Comparison of ENCODE assay signal across 26 cellular contexts in the genomic region with DNA sequence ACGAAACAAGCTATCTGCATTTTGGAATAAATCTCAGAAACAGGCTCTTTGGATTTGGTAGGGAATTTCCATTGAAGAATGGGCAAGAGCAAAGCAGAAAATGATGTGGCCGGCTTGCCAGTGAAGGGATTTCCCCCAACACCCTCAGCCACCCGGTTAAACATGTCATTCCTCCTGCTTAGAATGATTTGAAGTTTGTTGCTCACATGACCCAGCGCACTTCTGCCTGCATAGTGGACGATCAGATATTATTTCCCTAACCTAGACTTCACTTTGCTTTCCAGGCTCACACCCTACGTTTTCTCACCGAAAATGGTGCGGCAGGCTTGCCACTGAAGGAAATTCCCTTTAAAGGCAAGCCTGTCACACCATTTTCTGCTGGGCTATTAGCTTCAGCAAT.
"Had no signal": no experiment of that assay in that cellular context is flagged by ENCODE, and none has a peak within 500 bp of the region (broad histone marks: within the 10 kb centered on the region; RNA-seq: fewer than 3 reads in every experiment).

No MANE protein-coding gene starts in this region.

- H3K4me3 ChIP-seq: coronary artery, esophagus squamous epithelium, lung, mucosa of descending colon, prostate gland, right atrium auricular region, testis, tibial artery had no signal

- ATAC-seq: effector memory CD8-positive, alpha-beta T cell; mucosa of descending colon; naive thymus-derived CD8-positive, alpha-beta T cell; stimulated activated effector memory CD8-positive, alpha-beta T cell treated with anti-CD3 and anti-CD28 coated beads, Interleukin-12 subunit alpha, Interleukin-12 subunit beta, amount 100 ng/mL, for 72 hours; stimulated activated naive CD8-positive, alpha-beta T cell treated with anti-CD3 and anti-CD28 coated beads, Interleukin-15, Interleukin-2, amounts not matched to agents 100 U/mL and 50 U/mL, for 24 hours had no signal

- H3K4me1 Mint-ChIP-seq: central memory CD8-positive, alpha-beta T cell; immature natural killer cell; memory B cell; naive thymus-derived CD8-positive, alpha-beta T cell; neural crest cell; stimulated activated effector memory CD8-positive, alpha-beta T cell treated with anti-CD3 and anti-CD28 coated beads, Interleukin-12 subunit alpha, Interleukin-12 subunit beta, amount 100 ng/mL, for 72 hours had no signal

- H3K4me1 ChIP-seq: esophagus squamous epithelium, prostate gland, right atrium auricular region, testis had no signal

- H3K27ac ChIP-seq: neutrophil, prostate gland, testis, tibial artery had no signal

- H3K9me3 ChIP-seq: esophagus squamous epithelium, mucosa of descending colon, neutrophil, prostate gland, right atrium auricular region, testis, tibial artery had no signal

- H3K27ac Mint-ChIP-seq: effector memory CD8-positive, alpha-beta T cell; immature natural killer cell; memory B cell; naive thymus-derived CD8-positive, alpha-beta T cell; stimulated activated effector memory CD8-positive, alpha-beta T cell treated with anti-CD3 and anti-CD28 coated beads, Interleukin-12 subunit alpha, Interleukin-12 subunit beta, amount 100 ng/mL, for 72 hours; type B pancreatic cell had no signal

- H3K27me3 Mint-ChIP-seq: central memory CD8-positive, alpha-beta T cell; effector memory CD8-positive, alpha-beta T cell; memory B cell; naive thymus-derived CD8-positive, alpha-beta T cell; type B pancreatic cell had no signal

- H3K9me3 Mint-ChIP-seq: mesothelial cell of epicardium, neural crest cell, type B pancreatic cell had no signal

- H3K27me3 ChIP-seq: esophagus squamous epithelium, neutrophil, right atrium auricular region, testis, tibial artery had no signal

- H3K36me3 Mint-ChIP-seq: immature natural killer cell; memory B cell; stimulated activated effector memory CD8-positive, alpha-beta T cell treated with anti-CD3 and anti-CD28 coated beads, Interleukin-12 subunit alpha, Interleukin-12 subunit beta, amount 100 ng/mL, for 72 hours had no signal

- H3K4me3 Mint-ChIP-seq: central memory CD8-positive, alpha-beta T cell; effector memory CD8-positive, alpha-beta T cell; immature natural killer cell; memory B cell; mesothelial cell of epicardium; naive thymus-derived CD8-positive, alpha-beta T cell; neural crest cell; stimulated activated effector memory CD8-positive, alpha-beta T cell treated with anti-CD3 and anti-CD28 coated beads, Interleukin-12 subunit alpha, Interleukin-12 subunit beta, amount 100 ng/mL, for 72 hours; type B pancreatic cell had no signal

- H3K36me3 ChIP-seq: neutrophil, prostate gland, right atrium auricular region had no signal

- DNase-seq: dermis blood vessel endothelial cell; effector memory CD8-positive, alpha-beta T cell; erythroblast; esophagus squamous epithelium; hypothalamus; immature natural killer cell; islet precursor cell; naive thymus-derived CD8-positive, alpha-beta T cell; stimulated activated CD4-positive, alpha-beta T cell treated with anti-CD3 and anti-CD28 coated beads, Interleukin-2, amount 100 ng/mL, for 24 hours; stimulated activated CD4-positive, alpha-beta T cell treated with anti-CD3 and anti-CD28 coated beads, Interleukin-4, amount 100 ng/mL, for 24 hours; stimulated activated naive CD8-positive, alpha-beta T cell treated with anti-CD3 and anti-CD28 coated beads, Interleukin-15, Interleukin-2, amounts not matched to agents 100 U/mL and 50 U/mL, for 24 hours; substantia nigra; testis; tibial artery had no signal
